14 cellular contexts compared by ENCODE assay signal in genomic region chr3:75180235-75180944, GRCh38.
DNase-seq lines count a peak whose midpoint lies in the region; ATAC-seq, FAIRE-seq and TF ChIP-seq lines count a peak whose summit lies in the region.
"Had no signal": no experiment of that assay in that cellular context is flagged by ENCODE, and none has a peak within 500 bp of the region (broad histone marks: within the 10 kb centered on the region; RNA-seq: fewer than 3 reads in every experiment).

No MANE protein-coding gene starts in this region.

- 84% methylated on average over 7 of the region's 7 CpGs for WGBS in mesenchymal stem cell

- no peak overlapping the region for H3K14ac ChIP-seq in mesenchymal stem cell (ENCODE audit: low read length in 2 of 2)

- no peak overlapping the region for H3K27ac ChIP-seq in mesenchymal stem cell (ENCODE audit: low read length, poor library complexity, severe bottlenecking)
- H3K27ac ChIP-seq: tibial nerve had no signal

- FAIRE-seq in bronchial epithelial cell (lab: Jason Lieb, UNC) = peak; percentile 47

- no peak overlapping the region for H2BK120ac ChIP-seq in mesenchymal stem cell (ENCODE audit: low read depth, low read length)

- H3K9me3 ChIP-seq in mesenchymal stem cell (ENCODE audit: control insufficient read depth, low read length) = no peaks in the 10 kb centered on the region
- H3K9me3 ChIP-seq: tibial nerve had no signal

- H3K4me3 ChIP-seq in bronchial epithelial cell (ENCODE audit: low read depth, low read length) (no peak overlapping the region), mesenchymal stem cell (ENCODE audit: insufficient read depth in 1 of 2, low read depth in 1 of 2, low read length in 2 of 2) (no peak overlapping the region)
- H3K4me3 ChIP-seq: tibial nerve had no signal

- no peak overlapping the region for H2AFZ ChIP-seq in mesenchymal stem cell (ENCODE audit: low read depth, low read length)

- ATAC-seq in GM18858 (IDR thresholded peaks at IDR 0.05; ENCODE audit: unreplicated experiment) (peak; percentile 56), GM21619 (IDR thresholded peaks at IDR 0.05; ENCODE audit: unreplicated experiment) (peak; percentile 67), HG03342 (IDR thresholded peaks at IDR 0.05; ENCODE audit: unreplicated experiment) (peak; percentile 43)
- ATAC-seq: left lobe of liver had no signal

- TF ChIP-seq CTCF in bronchial epithelial cell (IDR thresholded peaks at IDR 0.05; ENCODE audit: insufficient read depth, low read length, severe bottlenecking) = no peak

- DNase-seq in bronchial epithelial cell (ENCODE audit: low read depth) = no peak
- no peak for DNase-seq in ureter (ENCODE audit: low spot score)
- no peak for DNase-seq in mesenchymal stem cell
- no peak for DNase-seq in globus pallidus (ENCODE audit: low spot score)
- DNase-seq in GOT3 (lab: John Stamatoyannopoulos, UW) = no peak
- DNase-seq: activated naive CD4-positive, alpha-beta T cell treated with Interleukin-2 at 50 U/mL for 16 hours; DMS53; retina; stimulated activated CD4-positive, alpha-beta T cell treated with anti-CD3 and anti-CD28 coated beads, Interleukin-1b, Interleukin-23, amount 100 ng/mL, for 48 hours had no signal

- no peak overlapping the region for H3K4ac ChIP-seq in mesenchymal stem cell (ENCODE audit: low read depth in 1 of 2, low read length in 2 of 2)

- H3K18ac ChIP-seq in mesenchymal stem cell (ENCODE audit: low read depth in 1 of 2, low read length in 2 of 2) = no peak overlapping the region

- H3K9ac ChIP-seq in mesenchymal stem cell (ENCODE audit: low read length) = no peak overlapping the region

- H2BK12ac ChIP-seq in mesenchymal stem cell (ENCODE audit: low read length in 2 of 2) = no peak overlapping the region

- H3K4me1 ChIP-seq in mesenchymal stem cell (ENCODE audit: control insufficient read depth, insufficient read depth, low read depth, low read length) = no peaks in the 10 kb centered on the region
- H3K4me1 ChIP-seq: tibial nerve had no signal

- no peak overlapping the region for H4K91ac ChIP-seq in mesenchymal stem cell (ENCODE audit: low read length)

- no peaks in the 10 kb centered on the region for H3K79me1 ChIP-seq in mesenchymal stem cell (replicated peaks; ENCODE audit: low read length, poor library complexity, severe bottlenecking)

- no peak overlapping the region for H2BK5ac ChIP-seq in mesenchymal stem cell (ENCODE audit: low read depth, low read length, poor library complexity, severe bottlenecking)

- H3K36me3 ChIP-seq in bronchial epithelial cell (ENCODE audit: control insufficient read depth, insufficient read depth, low read length) (no peaks in the 10 kb centered on the region), mesenchymal stem cell (ENCODE audit: control insufficient read depth in 1 of 2, insufficient read depth in 2 of 2, low read depth in 1 of 2, low read length in 2 of 2) (no peaks in the 10 kb centered on the region)
- H3K36me3 ChIP-seq: tibial nerve had no signal

- no peak overlapping the region for H3K23ac ChIP-seq in mesenchymal stem cell (ENCODE audit: low read length in 2 of 2)

- H3K4me2 ChIP-seq in mesenchymal stem cell (ENCODE audit: low read length, poor library complexity, severe bottlenecking) = no peak overlapping the region

- H4K8ac ChIP-seq in mesenchymal stem cell (ENCODE audit: low read length) = no peak overlapping the region

- H3K27me3 ChIP-seq in bronchial epithelial cell (ENCODE audit: control insufficient read depth, insufficient read depth, low read length) (no peaks in the 10 kb centered on the region), mesenchymal stem cell (ENCODE audit: control insufficient read depth in 1 of 2, insufficient read depth in 1 of 2, low read length in 2 of 2) (peaks cover 0 to 22% of the 10 kb centered on the region in 2 experiments)
- H3K27me3 ChIP-seq: tibial nerve had no signal

- no peak overlapping the region for H2BK15ac ChIP-seq in mesenchymal stem cell (ENCODE audit: low read depth, poor library complexity, severe bottlenecking)

- H2AK5ac ChIP-seq in mesenchymal stem cell (ENCODE audit: low read length, severe bottlenecking) = no peak overlapping the region
